Comparison of ENCODE assay signal across 9 cellular contexts in genomic region chr16:67648764-67649407, GRCh38.
"Had no signal": no experiment of that assay in that cellular context is flagged by ENCODE, and none has a peak within 500 bp of the region (broad histone marks: within the 10 kb centered on the region; RNA-seq: fewer than 3 reads in every experiment).

No MANE protein-coding gene starts in this region.

- H3K4me3 ChIP-seq: gastroesophageal sphincter, heart right ventricle, prostate gland, right lobe of liver had no signal

- H3K9me3 ChIP-seq: gastroesophageal sphincter, heart right ventricle, prostate gland, right lobe of liver had no signal

- DNase-seq: activated naive CD4-positive, alpha-beta T cell treated with anti-CD3 and anti-CD28 coated beads, Interleukin-2, amount 10 ng/mL, durations not matched to agents 7 days and 5 days; left colon; natural killer cell; SW 1271 had no signal

- H3K36me3 ChIP-seq: gastroesophageal sphincter, heart right ventricle, prostate gland, right lobe of liver had no signal

- FAIRE-seq: astrocyte had no signal

- H3K4me1 ChIP-seq: prostate gland had no signal

- ATAC-seq: gastroesophageal sphincter, natural killer cell had no signal

- H3K27ac ChIP-seq: gastroesophageal sphincter, heart right ventricle, prostate gland, right lobe of liver had no signal
